Comparison of ENCODE assay signal across 17 cellular contexts in genomic region chr12:131391399-131391798, GRCh38.
A peak's percentile ranks its signal among the peaks of the same experiment; 100 is the strongest.
DNase-seq lines count a peak whose midpoint lies in the region; FAIRE-seq and TF ChIP-seq lines count a peak whose summit lies in the region.
"Had no signal": no experiment of that assay in that cellular context is flagged by ENCODE, and none has a peak within 500 bp of the region (broad histone marks: within the 10 kb centered on the region; RNA-seq: fewer than 3 reads in every experiment).

No MANE protein-coding gene starts in this region.

- H3K9me3 Mint-ChIP-seq in T-helper 2 cell treated with Interferon-gamma antibody and Interleukin-4, amounts not matched to agents 5 μg/mL and 100 μg/mL, for 36 hours = no peaks in the 10 kb centered on the region
- H3K9me3 Mint-ChIP-seq: CD8-positive, alpha-beta T cell had no signal

- no peak for FAIRE-seq in D721Med (lab: Jason Lieb, UNC)
- FAIRE-seq: A549, G401.6, H54 had no signal

- no peak for DNase-seq in T-helper 2 cell treated with Interferon-gamma antibody and Interleukin-4, amounts not matched to agents 5 μg/mL and 100 μg/mL, for 36 hours (ENCODE audit: low spot score)
- DNase-seq in T-helper 2 cell (no peak), islet precursor cell (peak; percentile 47), osteoblast (ENCODE audit: insufficient read length, low spot score, missing footprints) (peak; percentile 66), ecto neural progenitor cell (ENCODE audit: low spot score) (no peak), D721Med (ENCODE audit: insufficient read length, low spot score) (no peak)
- DNase-seq in activated CD4-positive, alpha-beta T cell treated with anti-CD3 and anti-CD28 coated beads for 1 hour = no peak
- DNase-seq: CD8-positive, alpha-beta T cell; COR-L47; GM23248; HFFc6 had no signal

- H4K20me1 ChIP-seq in osteoblast (ENCODE audit: insufficient read depth, low read length) = no peaks in the 10 kb centered on the region

- no peak overlapping the region for H2AFZ ChIP-seq in osteoblast (ENCODE audit: low read length)
- H2AFZ ChIP-seq: GM23248 had no signal

- H3K4me3 Mint-ChIP-seq in T-helper 2 cell treated with Interferon-gamma antibody and Interleukin-4, amounts not matched to agents 5 μg/mL and 100 μg/mL, for 36 hours = no peak overlapping the region
- H3K4me3 Mint-ChIP-seq: CD8-positive, alpha-beta T cell; HFFc6 had no signal

- no peak overlapping the region for H3K27ac ChIP-seq in osteoblast (ENCODE audit: low read depth, low read length)
- H3K27ac ChIP-seq: 22Rv1; A549; BLaER1 treated with 17β-estradiol and CSF1 and Interleukin-3, amounts not matched to agents 10 nM and 100 nM; GM23248; HL-60 had no signal

- H3K27me3 ChIP-seq in osteoblast (ENCODE audit: insufficient read depth, low read length) = no peaks in the 10 kb centered on the region

- TF ChIP-seq CTCF in osteoblast (IDR thresholded peaks at IDR 0.05; ENCODE audit: extremely low read depth, low read depth, low read length) (no peak), D721Med (IDR thresholded peaks at IDR 0.05; ENCODE audit: insufficient read depth, missing control alignments) (no peak)

- no peak overlapping the region for H3K4me3 ChIP-seq in osteoblast (ENCODE audit: insufficient read depth, low read length)
- H3K4me3 ChIP-seq: A549; BLaER1 treated with 17β-estradiol and CSF1 and Interleukin-3, amounts not matched to agents 10 nM and 100 nM; GM23248 had no signal

- H3K27me3 Mint-ChIP-seq in T-helper 2 cell treated with Interferon-gamma antibody and Interleukin-4, amounts not matched to agents 5 μg/mL and 100 μg/mL, for 36 hours (ENCODE audit: low read depth) = no peaks in the 10 kb centered on the region

- no peaks in the 10 kb centered on the region for H3K79me2 ChIP-seq in osteoblast (ENCODE audit: insufficient read depth, low read length)

- H3K4me1 ChIP-seq in osteoblast (ENCODE audit: insufficient read depth, low read length) = no peaks in the 10 kb centered on the region
- H3K4me1 ChIP-seq: A549 had no signal

- H3K9me3 ChIP-seq in osteoblast (ENCODE audit: low read depth, low read length) = no peaks in the 10 kb centered on the region

- peak overlapping the region; percentile 22 for H3K27ac Mint-ChIP-seq in T-helper 2 cell treated with Interferon-gamma antibody and Interleukin-4, amounts not matched to agents 5 μg/mL and 100 μg/mL, for 36 hours
- H3K27ac Mint-ChIP-seq: CD8-positive, alpha-beta T cell; HFFc6 had no signal

- H3K36me3 ChIP-seq in osteoblast (ENCODE audit: insufficient read depth, low read length) = no peaks in the 10 kb centered on the region
- H3K36me3 ChIP-seq: BLaER1 treated with 17β-estradiol and CSF1 and Interleukin-3, amounts not matched to agents 10 nM and 100 nM had no signal

- no peaks in the 10 kb centered on the region for H3K36me3 Mint-ChIP-seq in T-helper 2 cell treated with Interferon-gamma antibody and Interleukin-4, amounts not matched to agents 5 μg/mL and 100 μg/mL, for 36 hours (ENCODE audit: low read depth)
- H3K36me3 Mint-ChIP-seq: CD8-positive, alpha-beta T cell had no signal

- no peaks in the 10 kb centered on the region for H3K4me1 Mint-ChIP-seq in T-helper 2 cell treated with Interferon-gamma antibody and Interleukin-4, amounts not matched to agents 5 μg/mL and 100 μg/mL, for 36 hours (ENCODE audit: low read depth)

- H3K4me2 ChIP-seq in osteoblast (ENCODE audit: insufficient read depth, low read length) = no peak overlapping the region
- H3K4me2 ChIP-seq: A549; BLaER1 treated with 17β-estradiol and CSF1 and Interleukin-3, amounts not matched to agents 10 nM and 100 nM had no signal

Comparison
In these comparisons a context has a peak if more than half of its experiments do, and no peak if none do; other contexts are left out.
1. DNase-seq: peak in islet precursor cell (single experiment) and osteoblast (single experiment); none in T-helper 2 cell treated with Interferon-gamma antibody and Interleukin-4, amounts not matched to agents 5 μg/mL and 100 μg/mL, for 36 hours (single experiment), T-helper 2 cell (0 of 5), ecto neural progenitor cell (single experiment), D721Med (single experiment) and activated CD4-positive, alpha-beta T cell treated with anti-CD3 and anti-CD28 coated beads for 1 hour (single experiment).